8 cellular contexts compared by ENCODE assay signal in genomic region chr4:121800961-121801714, GRCh38. TPM values are rescaled to one million over a fixed set of nuclear protein-coding genes. Genes with fewer than 3 reads are reported as not detected.
A peak's percentile ranks its signal among the peaks of the same experiment; 100 is the strongest.
DNase-seq lines count a peak whose midpoint lies in the region; ATAC-seq and TF ChIP-seq lines count a peak whose summit lies in the region.

TSS of gene EXOSC9 (plus strand) at chr4:121801323. CDS start at chr4:121801425, 102 bp downstream.

- peak; percentile 97 for DNase-seq in GM23338 (ENCODE audit: low spot score)
- peak; percentile 81 for DNase-seq in LNCaP clone FGC (ENCODE audit: low read depth)
- peak; percentile 82 for DNase-seq in RWPE1 (ENCODE audit: low spot score)
- peak; percentile 92 to 96 for DNase-seq in fibroblast of lung (ENCODE audit: low read depth in 2 of 2)
- DNase-seq in naive thymus-derived CD8-positive, alpha-beta T cell, result peak; percentile 88 to 98 (median 94)
- DNase-seq in stimulated activated naive CD4-positive, alpha-beta T cell (lab: John Stamatoyannopoulos, UW), result peak; percentile 85 to 95 (median 91)

- H3K9ac ChIP-seq in fibroblast of lung (ENCODE audit: insufficient read depth, low read length), result peak within 1 kb of the TSS; percentile 78

- peaks cover 41% of the 10 kb centered on the region for H3K36me3 Mint-ChIP-seq in GM23338 (ENCODE audit: low read depth)
- peaks cover 53% of the 10 kb centered on the region for H3K36me3 Mint-ChIP-seq in activated T-helper 17 cell treated with anti-CD3 and anti-CD28 coated beads, Interleukin-2, amount 50 U/mL, for 72 hours (ENCODE audit: low read depth)
- H3K36me3 Mint-ChIP-seq in naive thymus-derived CD8-positive, alpha-beta T cell, result peaks cover 5 to 32% (median 10%) of the 10 kb centered on the region in 3 donors

- H3K27me3 ChIP-seq in DOHH2 (ENCODE audit: control insufficient read depth, low read length) (no peaks in the 10 kb centered on the region), GM23338 (ENCODE audit: insufficient read depth) (no peaks in the 10 kb centered on the region), fibroblast of lung (ENCODE audit: control insufficient read depth, insufficient read depth, low read length) (no peaks in the 10 kb centered on the region)

- peak within 1 kb of the TSS; percentile 49; the same call in 1 of the 2 replicates for H2AFZ ChIP-seq in GM23338
- H2AFZ ChIP-seq in fibroblast of lung (ENCODE audit: low read length), result peak within 1 kb of the TSS; percentile 95

- H3K79me2 ChIP-seq in DOHH2 (ENCODE audit: control insufficient read depth, low read length), result peaks cover 43% of the 10 kb centered on the region
- peaks cover 28% of the 10 kb centered on the region for H3K79me2 ChIP-seq in GM23338 (replicated peaks; ENCODE audit: insufficient read depth)
- H3K79me2 ChIP-seq in fibroblast of lung (ENCODE audit: control insufficient read depth, insufficient read depth, low read length), result peaks cover 19% of the 10 kb centered on the region

- no peaks in the 10 kb centered on the region for H3K9me2 ChIP-seq in DOHH2 (replicated peaks; ENCODE audit: control insufficient read depth, low read length)
- no peaks in the 10 kb centered on the region for H3K9me2 ChIP-seq in GM23338 (ENCODE audit: insufficient read depth)

- H3K27me3 Mint-ChIP-seq in GM23338 (ENCODE audit: insufficient read depth, low read depth, poor library complexity), result peaks cover 9% of the 10 kb centered on the region
- H3K27me3 Mint-ChIP-seq in activated T-helper 17 cell treated with anti-CD3 and anti-CD28 coated beads, Interleukin-2, amount 50 U/mL, for 72 hours, result no peaks in the 10 kb centered on the region
- peaks cover 0 to 4% (median 0%) of the 10 kb centered on the region in 5 donors for H3K27me3 Mint-ChIP-seq in naive thymus-derived CD8-positive, alpha-beta T cell

- peak within 1 kb of the TSS; percentile 65 for H3K4me2 ChIP-seq in DOHH2 (ENCODE audit: low read length)
- peak within 1 kb of the TSS; percentile 86 for H3K4me2 ChIP-seq in GM23338
- H3K4me2 ChIP-seq in fibroblast of lung (ENCODE audit: extremely low read depth, insufficient read depth, low read length), result peak within 1 kb of the TSS; percentile 90

- TF ChIP-seq CTCF in DOHH2 (IDR thresholded peaks at IDR 0.05; ENCODE audit: low read depth, low read length, poor library complexity, severe bottlenecking), result no peak
- TF ChIP-seq CTCF in GM23338 (conservative IDR thresholded peaks at IDR 0.05; ENCODE audit: low read depth in 2 of 2), result no peak
- TF ChIP-seq CTCF in LNCaP clone FGC (IDR thresholded peaks at IDR 0.05; ENCODE audit: control insufficient read depth, extremely low read depth, insufficient read depth), result no peak
- TF ChIP-seq CTCF in RWPE1 (conservative IDR thresholded peaks at IDR 0.05; ENCODE audit: low read depth), result no peak
- TF ChIP-seq CTCF in fibroblast of lung (conservative IDR thresholded peaks at IDR 0.05 in 1 of 2, IDR thresholded peaks at IDR 0.05 in 1 of 2; ENCODE audit: low read depth in 1 of 2, low read length in 2 of 2), result no peak

- H3K4me3 ChIP-seq in DOHH2 (ENCODE audit: low read length) (peak within 1 kb of the TSS; percentile 88), GM23338 (peak within 1 kb of the TSS; percentile 73), LNCaP clone FGC (ENCODE audit: low read depth, low read length) (peak within 1 kb of the TSS; percentile 88), fibroblast of lung (replicated peaks in 1 of 4; ENCODE audit: control extremely low read depth in 1 of 4, insufficient read depth in 1 of 4, low read depth in 3 of 4, low read length in 4 of 4) (peak within 1 kb of the TSS; percentile 64 to 97 (median 91))

- no peaks in the 10 kb centered on the region for H3K9me3 Mint-ChIP-seq in GM23338
- H3K9me3 Mint-ChIP-seq in activated T-helper 17 cell treated with anti-CD3 and anti-CD28 coated beads, Interleukin-2, amount 50 U/mL, for 72 hours, result no peaks in the 10 kb centered on the region
- no peaks in the 10 kb centered on the region for H3K9me3 Mint-ChIP-seq in naive thymus-derived CD8-positive, alpha-beta T cell

- H4K20me1 ChIP-seq in DOHH2 (ENCODE audit: control insufficient read depth, insufficient read depth, low read depth, low read length), result no peaks in the 10 kb centered on the region
- 0 out of 2 replicates have a peak, but pooled peaks cover 9% of the 10 kb centered on the region for H4K20me1 ChIP-seq in GM23338 (replicated peaks; ENCODE audit: insufficient read depth)
- H4K20me1 ChIP-seq in fibroblast of lung (ENCODE audit: control insufficient read depth, extremely low read depth, insufficient read depth, low read length), result no peaks in the 10 kb centered on the region

- H3K4me1 ChIP-seq in DOHH2 (ENCODE audit: control insufficient read depth, low read length) (peaks cover 32% of the 10 kb centered on the region), GM23338 (ENCODE audit: insufficient read depth) (no peaks in the 10 kb centered on the region; the same call in 1 of the 2 replicates), fibroblast of lung (ENCODE audit: control insufficient read depth, extremely low read depth, insufficient read depth, low read length) (peaks cover 4% of the 10 kb centered on the region)

- peak within 1 kb of the TSS; percentile 97 for H3K27ac Mint-ChIP-seq in GM23338
- H3K27ac Mint-ChIP-seq in activated T-helper 17 cell treated with anti-CD3 and anti-CD28 coated beads, Interleukin-2, amount 50 U/mL, for 72 hours, result peak within 1 kb of the TSS; percentile 90
- H3K27ac Mint-ChIP-seq in naive thymus-derived CD8-positive, alpha-beta T cell, result peak within 1 kb of the TSS; percentile 97 to 100 (median 99)

- H3K36me3 ChIP-seq in DOHH2 (ENCODE audit: control insufficient read depth, low read length), result peaks cover 45% of the 10 kb centered on the region
- H3K36me3 ChIP-seq in GM23338 (ENCODE audit: insufficient read depth), result peaks cover 30% of the 10 kb centered on the region
- H3K36me3 ChIP-seq in fibroblast of lung (ENCODE audit: control insufficient read depth, insufficient read depth, low read length), result no peaks in the 10 kb centered on the region

- ATAC-seq in GM23338, result peak; percentile 67
- ATAC-seq in activated T-helper 17 cell treated with anti-CD3 and anti-CD28 coated beads, Interleukin-2, amount 50 U/mL, for 72 hours (replicated peaks), result peak; percentile 85
- ATAC-seq in naive thymus-derived CD8-positive, alpha-beta T cell, result peak; percentile 82 to 86

- H3K27ac ChIP-seq in DOHH2 (ENCODE audit: low read depth, low read length), result peak within 1 kb of the TSS; percentile 94
- H3K27ac ChIP-seq in GM23338 (ENCODE audit: low read depth), result peak within 1 kb of the TSS; percentile 92
- peak within 1 kb of the TSS; percentile 87 for H3K27ac ChIP-seq in RWPE1
- peak within 1 kb of the TSS; percentile 87 for H3K27ac ChIP-seq in fibroblast of lung (ENCODE audit: insufficient read depth, low read length)

- H3K4me3 Mint-ChIP-seq in GM23338, result peak within 1 kb of the TSS; percentile 98
- peak within 1 kb of the TSS; percentile 89 for H3K4me3 Mint-ChIP-seq in activated T-helper 17 cell treated with anti-CD3 and anti-CD28 coated beads, Interleukin-2, amount 50 U/mL, for 72 hours
- H3K4me3 Mint-ChIP-seq in naive thymus-derived CD8-positive, alpha-beta T cell, result peak within 1 kb of the TSS; percentile 88 to 99 (median 95)

- H3K9me3 ChIP-seq in DOHH2 (ENCODE audit: control insufficient read depth, insufficient read depth, low read length), result no peaks in the 10 kb centered on the region
- no peaks in the 10 kb centered on the region for H3K9me3 ChIP-seq in fibroblast of lung (ENCODE audit: control insufficient read depth, insufficient read depth, low read depth, low read length)

- peaks cover 21% of the 10 kb centered on the region for H3K4me1 Mint-ChIP-seq in GM23338
- H3K4me1 Mint-ChIP-seq in activated T-helper 17 cell treated with anti-CD3 and anti-CD28 coated beads, Interleukin-2, amount 50 U/mL, for 72 hours, result peaks cover 27% of the 10 kb centered on the region
- H3K4me1 Mint-ChIP-seq in naive thymus-derived CD8-positive, alpha-beta T cell, result peaks cover 11 to 52% (median 43%) of the 10 kb centered on the region in 4 donors

- CTCF ChIA-PET in RWPE1 (lab: Yijun Ruan, JAX), result interaction anchor here (1.7 kb wide), 1 partner anchor 24 kb away, joined by 7 read pairs; no protein-coding TSS in a partner anchor

- H3F3A ChIP-seq in DOHH2 (ENCODE audit: control insufficient read depth, insufficient read depth), result peaks cover 11% of the 10 kb centered on the region
- H3F3A ChIP-seq in GM23338 (replicated peaks; ENCODE audit: low read depth), result no peaks in the 10 kb centered on the region

- POLR2A ChIA-PET in RWPE1 (lab: Yijun Ruan, JAX; ENCODE audit: low non-redundant PET), result interaction anchor here (0.6 kb wide), 1 partner anchor 18 kb away, joined by 5 read pairs; no protein-coding TSS in a partner anchor
- POLR2A ChIA-PET in naive thymus-derived CD8-positive, alpha-beta T cell (lab: Charles Lee), result interaction anchor here (1.3 to 3.8 kb wide), 5 partner anchors 20 to 351 kb away, joined by 3 to 26 read pairs (median 5); partner anchors contain the start of genes BBS7, BLTP1 and CCNA2

TF ChIP-seq in GM23338, 12 proteins besides CTCF, POLR2A, EP300 and RAD21:
- TF ChIP-seq JUNB (IDR thresholded peaks at IDR 0.05; ENCODE audit: unreplicated experiment) (no peak), CREB1 (CRISPR knock-in tag; IDR thresholded peaks at IDR 0.05; ENCODE audit: low read depth) (peak; percentile 98), POLR2AphosphoS5 (IDR thresholded peaks at IDR 0.05; ENCODE audit: low read depth) (peak; percentile 92), ZNF331 (CRISPR knock-in tag; IDR thresholded peaks at IDR 0.05; ENCODE audit: low read depth) (no peak), ZNF114 (CRISPR knock-in tag; IDR thresholded peaks at IDR 0.05) (no peak), ETS1 (IDR thresholded peaks at IDR 0.05) (peak; percentile 83)

RNA-seq across cellular contexts. Expression of gene EXOSC9, which starts in this region (rescaled TPM):
- 68.8 and 71.9 TPM in 2 replicates for total RNA-seq in GM23338 (2014; rRNA removed; shearing (Covaris generic))
- 95.2 and 105 TPM in 2 replicates for polyA plus RNA-seq in GM23338 (2016; fragmentation: Nextera tagmentation; extraction: Ambion mirVana)
- total RNA-seq in activated T-helper 17 cell treated with anti-CD3 and anti-CD28 coated beads, Interleukin-2, amount 50 U/mL, for 72 hours, result 10 to 100 TPM; 52.1 to 65.9 TPM
- total RNA-seq in fibroblast of lung, result 15.5 and 16.2 TPM in 2 replicates
- polyA plus RNA-seq in fibroblast of lung, result 33.8 and 41.5 TPM in 2 replicates
- 20.7 and 31.7 TPM in 2 replicates for polyA plus RNA-seq in fibroblast of lung (2012)
- polyA minus RNA-seq in fibroblast of lung (ENCODE audit: low replicate concordance), result 2.2 and 20.6 TPM in 2 replicates
- 10 to 100 TPM; 41.6 to 45.7 TPM for total RNA-seq in naive thymus-derived CD8-positive, alpha-beta T cell
- 10 to 100 TPM; 37.0 to 44.6 (median 38.4) TPM for polyA plus RNA-seq in naive thymus-derived CD8-positive, alpha-beta T cell

Comparison
In these comparisons a context has a peak if more than half of its experiments do, and no peak if none do; other contexts are left out.
1. Peak in every context shown above with its lines: DNase-seq, ATAC-seq, H3K4me3 ChIP-seq and H3K27ac ChIP-seq.